In the genomic region with DNA sequence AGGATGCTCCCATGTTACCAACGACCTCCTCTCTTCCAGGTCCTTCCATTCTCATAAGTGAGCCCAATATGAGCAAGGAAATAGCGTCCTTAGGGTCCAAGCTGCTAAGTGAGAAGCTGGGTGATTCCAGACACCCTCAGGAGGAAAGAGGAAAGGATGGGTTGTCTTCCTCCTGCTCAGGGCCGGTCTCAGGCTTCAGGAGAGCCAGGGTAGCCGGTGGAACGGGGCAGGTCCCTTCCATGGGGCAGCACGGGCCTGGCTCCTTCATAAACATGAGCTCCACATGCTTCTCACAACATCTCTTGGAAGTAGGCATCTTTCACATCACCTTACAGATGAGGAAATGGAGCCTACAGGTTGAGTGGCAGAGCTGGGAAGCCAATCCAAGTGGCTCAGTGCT, we compare ENCODE assay signal across 29 cellular contexts. TPM values are rescaled to one million over a fixed set of nuclear protein-coding genes. Genes with fewer than 3 reads are reported as not detected.
"Had no signal": no experiment of that assay in that cellular context is flagged by ENCODE, and none has a peak within 500 bp of the region (broad histone marks: within the 10 kb centered on the region; RNA-seq: fewer than 3 reads in every experiment).

No MANE protein-coding gene starts in this region.

- H3K27me3 ChIP-seq: colonic mucosa had no signal

- H3K36me3 ChIP-seq: colonic mucosa, esophagus squamous epithelium, gastrocnemius medialis, heart right ventricle, left lung, lower lobe of right lung had no signal

- FAIRE-seq: endometrium had no signal

- H3K4me3 ChIP-seq: colonic mucosa, esophagus squamous epithelium, gastrocnemius medialis, heart right ventricle, hepatocyte, left lung, lower lobe of right lung, mucosa of descending colon had no signal

- H3K9me3 ChIP-seq: colonic mucosa, esophagus squamous epithelium, gastrocnemius medialis, heart right ventricle, left lung, lower lobe of right lung, mucosa of descending colon had no signal

- H3K4me1 ChIP-seq: colonic mucosa, esophagus squamous epithelium, left lung, lower lobe of right lung had no signal

- H3K27ac ChIP-seq: colonic mucosa, epithelial cell of prostate, esophagus squamous epithelium, gastrocnemius medialis, heart right ventricle, hepatocyte, left lung, lower lobe of right lung had no signal

- DNase-seq: colonic mucosa; cortex of kidney; effector CD8-positive, alpha-beta T cell; effector memory CD8-positive, alpha-beta T cell; endodermal cell; erythroblast; esophagus squamous epithelium; foreskin fibroblast; foreskin melanocyte; gastrocnemius medialis; glutamatergic neuron; heart right ventricle; hypothalamus; immature natural killer cell; islet precursor cell; left cardiac atrium; left lung; left ventricle myocardium superior; lower lobe of right lung; mesenchymal stem cell; mucosa of descending colon had no signal

- ATAC-seq: effector memory CD8-positive, alpha-beta T cell; esophagus mucosa; gastrocnemius medialis; heart right ventricle; left cardiac atrium; left lung; left ventricle myocardium superior; lower lobe of right lung; mucosa of descending colon had no signal

RNA-seq across cellular contexts. Expression of a gene that starts 12.7 kb away (rescaled TPM):
- total RNA-seq: dermis microvascular lymphatic vessel endothelial cell, esophagus squamous epithelium, glomerular endothelial cell, lower leg skin, lung microvascular endothelial cell had no signal
